ENCODE assay signal across 27 cellular contexts in genomic region chr1:3883194-3883920, GRCh38. TPM values are rescaled to one million over a fixed set of nuclear protein-coding genes. Genes with fewer than 3 reads are reported as not detected.
DNase-seq lines count a peak whose midpoint lies in the region; ATAC-seq and TF ChIP-seq lines count a peak whose summit lies in the region.
"Had no signal": no experiment of that assay in that cellular context is flagged by ENCODE, and none has a peak within 500 bp of the region (broad histone marks: within the 10 kb centered on the region; RNA-seq: fewer than 3 reads in every experiment).

No MANE protein-coding gene starts in this region.

- no peaks in the 10 kb centered on the region for H3K4me1 ChIP-seq in HEK293 (ENCODE audit: control insufficient read depth, insufficient read depth, low read length)
- H3K4me1 ChIP-seq: breast epithelium, parathyroid adenoma, stomach, tibial artery, vagina had no signal

- no peak overlapping the region for H3K4me3 Mint-ChIP-seq in activated CD8-positive, alpha-beta memory T cell treated with anti-CD3 and anti-CD28 coated beads, Interleukin-2, amount 10 ng/mL, durations not matched to agents 7 days and 5 days
- H3K4me3 Mint-ChIP-seq in activated T-helper 17 cell treated with anti-CD3 and anti-CD28 coated beads, Interleukin-2, amount 50 U/mL, for 72 hours = peak overlapping the region; percentile 10
- no peak overlapping the region for H3K4me3 Mint-ChIP-seq in naive thymus-derived CD8-positive, alpha-beta T cell
- H3K4me3 Mint-ChIP-seq: CD14-positive monocyte, memory B cell had no signal

- H3K4me1 Mint-ChIP-seq in activated CD8-positive, alpha-beta memory T cell treated with anti-CD3 and anti-CD28 coated beads, Interleukin-2, amount 10 ng/mL, durations not matched to agents 7 days and 5 days = peaks cover 13% of the 10 kb centered on the region
- peaks cover 5% of the 10 kb centered on the region for H3K4me1 Mint-ChIP-seq in activated T-helper 17 cell treated with anti-CD3 and anti-CD28 coated beads, Interleukin-2, amount 50 U/mL, for 72 hours
- H3K4me1 Mint-ChIP-seq in naive thymus-derived CD8-positive, alpha-beta T cell = peaks cover 7 to 17% (median 11%) of the 10 kb centered on the region in 4 donors
- H3K4me1 Mint-ChIP-seq: memory B cell had no signal

- DNase-seq in activated CD8-positive, alpha-beta memory T cell treated with anti-CD3 and anti-CD28 coated beads, Interleukin-2, amount 10 ng/mL, durations not matched to agents 7 days and 5 days = peak; percentile 65
- DNase-seq in activated CD8-positive, alpha-beta memory T cell treated with anti-CD3 and anti-CD28 coated beads for 24 hours = no peak
- DNase-seq in naive thymus-derived CD8-positive, alpha-beta T cell = peak in 1 of 10 donors; percentile 19
- no peak for DNase-seq in SW 1271 (lab: John Stamatoyannopoulos, UW)
- DNase-seq: activated CD4-positive, alpha-beta T cell treated with anti-CD3 and anti-CD28 coated beads, Interleukin-2, amount 50 U/mL, for 1 hour; activated naive CD4-positive, alpha-beta T cell; effector CD8-positive, alpha-beta T cell; NCI-H1092; NCI-H1694; NCI-H446 treated with DMSO at 0.1 percent for 48 hours; NCI-H774; SIG-M5; stimulated activated CD4-positive, alpha-beta T cell treated with anti-CD3 and anti-CD28 coated beads, Interleukin-2, amount 100 ng/mL, for 24 hours; stomach; tibial artery had no signal

- POLR2A ChIA-PET in HEK293 (lab: Yijun Ruan, JAX) = interaction anchor here (0.7 kb wide), 1 partner anchor 326 kb away, joined by 3 read pairs; no protein-coding TSS in a partner anchor
- POLR2A ChIA-PET in naive thymus-derived CD8-positive, alpha-beta T cell (lab: Charles Lee) = interaction anchor here (0.8 to 1.4 kb wide), 2 partner anchors 16 to 25 kb away, joined by 3 read pairs; partner anchors contain the start of gene C1orf174

- CTCF ChIA-PET in activated CD8-positive, alpha-beta memory T cell treated with anti-CD3 and anti-CD28 coated beads, Interleukin-2, amount 10 ng/mL, durations not matched to agents 7 days and 5 days (lab: Charles Lee) = interaction anchor here (1.0 to 1.8 kb wide), 4 partner anchors 7 to 26 kb away, joined by 3 to 5 read pairs (median 4); partner anchors contain the start of genes C1orf174, CEP104 and DFFB
- CTCF ChIA-PET in HEK293 (lab: Yijun Ruan, JAX) = no interaction called here

- peaks cover 0 to 70% of the 10 kb centered on the region in 2 experiments; a peak in 2 of 3 replicates for H3K36me3 ChIP-seq in HEK293 (ENCODE audit: control insufficient read depth in 2 of 2, insufficient read depth in 1 of 2, low read length in 2 of 2)

- no peak overlapping the region for H3K4me3 ChIP-seq in HEK293 (ENCODE audit: low read depth, low read length)
- H3K4me3 ChIP-seq: breast epithelium, coronary artery, skin epidermis, stomach, tibial artery, vagina had no signal

- ATAC-seq in activated CD8-positive, alpha-beta memory T cell treated with anti-CD3 and anti-CD28 coated beads, Interleukin-2, amount 10 ng/mL, durations not matched to agents 7 days and 5 days = peak; percentile 67
- ATAC-seq in activated T-helper 17 cell treated with anti-CD3 and anti-CD28 coated beads, Interleukin-2, amount 50 U/mL, for 72 hours (replicated peaks) = peak; percentile 65
- peak; percentile 49 to 60 for ATAC-seq in naive thymus-derived CD8-positive, alpha-beta T cell
- ATAC-seq in GM21717 (IDR thresholded peaks at IDR 0.05; ENCODE audit: unreplicated experiment) (no peak), GM19467 (IDR thresholded peaks at IDR 0.05; ENCODE audit: unreplicated experiment) (no peak)
- ATAC-seq: left lobe of liver had no signal

- peaks cover 29% of the 10 kb centered on the region for H3K36me3 Mint-ChIP-seq in activated CD8-positive, alpha-beta memory T cell treated with anti-CD3 and anti-CD28 coated beads, Interleukin-2, amount 10 ng/mL, durations not matched to agents 7 days and 5 days
- peaks cover 69% of the 10 kb centered on the region for H3K36me3 Mint-ChIP-seq in activated T-helper 17 cell treated with anti-CD3 and anti-CD28 coated beads, Interleukin-2, amount 50 U/mL, for 72 hours (ENCODE audit: low read depth)
- H3K36me3 Mint-ChIP-seq in naive thymus-derived CD8-positive, alpha-beta T cell = peaks cover 14 to 69% (median 35%) of the 10 kb centered on the region in 3 donors

- peaks cover 4% of the 10 kb centered on the region for H3K9me3 Mint-ChIP-seq in activated CD8-positive, alpha-beta memory T cell treated with anti-CD3 and anti-CD28 coated beads, Interleukin-2, amount 10 ng/mL, durations not matched to agents 7 days and 5 days (ENCODE audit: low read depth)
- H3K9me3 Mint-ChIP-seq in activated T-helper 17 cell treated with anti-CD3 and anti-CD28 coated beads, Interleukin-2, amount 50 U/mL, for 72 hours = peaks cover 4% of the 10 kb centered on the region
- H3K9me3 Mint-ChIP-seq in naive thymus-derived CD8-positive, alpha-beta T cell = peaks cover 0 to 4% (median 0%) of the 10 kb centered on the region in 9 donors
- H3K9me3 Mint-ChIP-seq: memory B cell had no signal

- no peaks in the 10 kb centered on the region for H3K27me3 Mint-ChIP-seq in activated CD8-positive, alpha-beta memory T cell treated with anti-CD3 and anti-CD28 coated beads, Interleukin-2, amount 10 ng/mL, durations not matched to agents 7 days and 5 days
- no peaks in the 10 kb centered on the region for H3K27me3 Mint-ChIP-seq in activated T-helper 17 cell treated with anti-CD3 and anti-CD28 coated beads, Interleukin-2, amount 50 U/mL, for 72 hours
- no peaks in the 10 kb centered on the region for H3K27me3 Mint-ChIP-seq in naive thymus-derived CD8-positive, alpha-beta T cell
- H3K27me3 Mint-ChIP-seq: memory B cell had no signal

- no peak overlapping the region for H3K27ac ChIP-seq in HEK293 (ENCODE audit: extremely low read depth, low read depth, low read length)
- H3K27ac ChIP-seq: breast epithelium, coronary artery, parathyroid adenoma, skin epidermis, stomach, tibial artery, vagina had no signal

- no peaks in the 10 kb centered on the region for H3K9me3 ChIP-seq in HEK293 (ENCODE audit: control insufficient read depth, insufficient read depth, low read depth, low read length)

- TF ChIP-seq CTCF in HEK293 (tag by site-specific recombination; IDR thresholded peaks at IDR 0.05) = no peak

- peak overlapping the region; percentile 81 for H3K27ac Mint-ChIP-seq in activated CD8-positive, alpha-beta memory T cell treated with anti-CD3 and anti-CD28 coated beads, Interleukin-2, amount 10 ng/mL, durations not matched to agents 7 days and 5 days
- H3K27ac Mint-ChIP-seq in activated T-helper 17 cell treated with anti-CD3 and anti-CD28 coated beads, Interleukin-2, amount 50 U/mL, for 72 hours = peak overlapping the region; percentile 24
- peak overlapping the region in 7 of 10 donors; percentile 14 to 85 (median 74) for H3K27ac Mint-ChIP-seq in naive thymus-derived CD8-positive, alpha-beta T cell
- H3K27ac Mint-ChIP-seq: memory B cell had no signal

TF ChIP-seq in HEK293, 187 proteins besides CTCF, POLR2A, EP300 and RAD21 (continues in another document):
- TF ChIP-seq PATZ1 (tag by site-specific recombination; IDR thresholded peaks at IDR 0.05) (no peak), SCRT2 (tag by site-specific recombination; IDR thresholded peaks at IDR 0.05) (peak; percentile 65; the same call in 1 of the 2 replicates), ZNF560 (tag by site-specific recombination; IDR thresholded peaks at IDR 0.05; ENCODE audit: borderline replicate concordance) (no peak)

RNA-seq across cellular contexts. Expression of gene C1orf174, which starts 16.7 kb away (rescaled TPM):
- total RNA-seq in activated CD8-positive, alpha-beta memory T cell treated with anti-CD3 and anti-CD28 coated beads, Interleukin-2, amount 10 ng/mL, durations not matched to agents 7 days and 5 days = 10 to 100 TPM; 30.0 to 35.8 TPM
- 10 to 100 TPM; 25.1 to 33.2 TPM for total RNA-seq in activated T-helper 17 cell treated with anti-CD3 and anti-CD28 coated beads, Interleukin-2, amount 50 U/mL, for 72 hours
- total RNA-seq in naive thymus-derived CD8-positive, alpha-beta T cell = 10 to 100 TPM; 27.7 to 29.9 TPM
- polyA plus RNA-seq in naive thymus-derived CD8-positive, alpha-beta T cell = 10 to 100 TPM; 16.4 to 27.6 (median 17.9) TPM

RNA-seq across cellular contexts. Expression of gene DFFB, which starts 26.1 kb away (rescaled TPM):
- total RNA-seq in activated CD8-positive, alpha-beta memory T cell treated with anti-CD3 and anti-CD28 coated beads, Interleukin-2, amount 10 ng/mL, durations not matched to agents 7 days and 5 days = 10 to 100 TPM; 11.5 to 13.9 TPM
- total RNA-seq in activated T-helper 17 cell treated with anti-CD3 and anti-CD28 coated beads, Interleukin-2, amount 50 U/mL, for 72 hours = 10 to 100 TPM; 13.0 to 18.5 TPM
- total RNA-seq in naive thymus-derived CD8-positive, alpha-beta T cell = 10 to 100 TPM; 20.6 to 21.1 TPM
- polyA plus RNA-seq in naive thymus-derived CD8-positive, alpha-beta T cell = 10 to 100 TPM in 1 of 3 donors, 1 to 10 TPM in 2; 8.5 to 12.5 (median 9.8) TPM

RNA-seq across cellular contexts. Expression of gene CEP104, which starts 26.3 kb away (rescaled TPM):
- 10 to 100 TPM; 45.0 to 52.2 TPM for total RNA-seq in activated CD8-positive, alpha-beta memory T cell treated with anti-CD3 and anti-CD28 coated beads, Interleukin-2, amount 10 ng/mL, durations not matched to agents 7 days and 5 days
- total RNA-seq in activated T-helper 17 cell treated with anti-CD3 and anti-CD28 coated beads, Interleukin-2, amount 50 U/mL, for 72 hours = 10 to 100 TPM; 17.8 to 39.4 TPM
- total RNA-seq in naive thymus-derived CD8-positive, alpha-beta T cell = 10 to 100 TPM; 51.3 to 59.0 TPM
- 10 to 100 TPM; 13.1 to 19.4 (median 18.4) TPM for polyA plus RNA-seq in naive thymus-derived CD8-positive, alpha-beta T cell

Comparison
In these comparisons a context has a peak if more than half of its experiments do, and no peak if none do; other contexts are left out.
1. ATAC-seq: peak in activated CD8-positive, alpha-beta memory T cell treated with anti-CD3 and anti-CD28 coated beads, Interleukin-2, amount 10 ng/mL, durations not matched to agents 7 days and 5 days (single experiment), activated T-helper 17 cell treated with anti-CD3 and anti-CD28 coated beads, Interleukin-2, amount 50 U/mL, for 72 hours (single experiment) and naive thymus-derived CD8-positive, alpha-beta T cell (2 of 2); none in GM21717 (single experiment) and GM19467 (single experiment).
2. H3K27ac Mint-ChIP-seq: peak in every context shown above with its lines; median percentile 81 in activated CD8-positive, alpha-beta memory T cell treated with anti-CD3 and anti-CD28 coated beads, Interleukin-2, amount 10 ng/mL, durations not matched to agents 7 days and 5 days; 74 in naive thymus-derived CD8-positive, alpha-beta T cell; 24 in activated T-helper 17 cell treated with anti-CD3 and anti-CD28 coated beads, Interleukin-2, amount 50 U/mL, for 72 hours.